Comparison of ENCODE assay signal across 8 cellular contexts in genomic region chr16:58501242-58502131, GRCh38. TPM values are rescaled to one million over a fixed set of nuclear protein-coding genes. Genes with fewer than 3 reads are reported as not detected.
DNase-seq lines count a peak whose midpoint lies in the region; ATAC-seq and TF ChIP-seq lines count a peak whose summit lies in the region.

No MANE protein-coding gene starts in this region.

- H3K36me3 ChIP-seq in GM23338 (ENCODE audit: insufficient read depth), result no peaks in the 10 kb centered on the region

- H3K27ac ChIP-seq in GM23338 (ENCODE audit: low read depth), result no peak overlapping the region

- peak overlapping the region; percentile 96 for H3K4me2 ChIP-seq in GM23338

- ATAC-seq in GM23338, result peak; percentile 78
- peak; percentile 65 for ATAC-seq in left colon
- ATAC-seq in GM21717 (IDR thresholded peaks at IDR 0.05; ENCODE audit: unreplicated experiment), result no peak
- no peak for ATAC-seq in HG03520 (IDR thresholded peaks at IDR 0.05; ENCODE audit: unreplicated experiment)

- H3K27me3 Mint-ChIP-seq in GM23338 (ENCODE audit: insufficient read depth, low read depth, poor library complexity), result peaks cover 29% of the 10 kb centered on the region

- no peaks in the 10 kb centered on the region for H3F3A ChIP-seq in GM23338 (replicated peaks; ENCODE audit: low read depth)

- H3K4me3 Mint-ChIP-seq in GM23338, result peak overlapping the region; percentile 86

- peaks cover 4% of the 10 kb centered on the region; the same call in 1 of the 2 replicates for H4K20me1 ChIP-seq in GM23338 (replicated peaks; ENCODE audit: insufficient read depth)

- H3K79me2 ChIP-seq in GM23338 (replicated peaks; ENCODE audit: insufficient read depth), result no peaks in the 10 kb centered on the region

- H3K9me2 ChIP-seq in GM23338 (ENCODE audit: insufficient read depth), result no peaks in the 10 kb centered on the region

- DNase-seq in GM23338 (ENCODE audit: low spot score), result peak; percentile 92
- peak; percentile 37 for DNase-seq in T follicular helper cell (ENCODE audit: low read depth)
- DNase-seq in central memory CD4-positive, alpha-beta T cell, result peak; percentile 53
- DNase-seq in left colon, result peak in 1 of 2 donors; percentile 49
- DNase-seq in stimulated activated CD4-positive, alpha-beta T cell treated with anti-CD3 and anti-CD28 coated beads, Interleukin-4, amount 100 ng/mL, for 4 hours, result peak; percentile 54 to 57
- no peak for DNase-seq in NK-92 (lab: John Stamatoyannopoulos, UW; ENCODE audit: unreplicated experiment)

- intact Hi-C loops in left colon (cut with DNase I, micrococcal nuclease), result no loop called here

- TF ChIP-seq CTCF in GM23338 (conservative IDR thresholded peaks at IDR 0.05; ENCODE audit: low read depth in 2 of 2), result 0 out of 4 replicates have a peak, but pooled peaks of 1 of the 2 experiments have one; percentile 7

- H3K4me3 ChIP-seq in GM23338, result peak overlapping the region; percentile 88

- no peaks in the 10 kb centered on the region for H3K36me3 Mint-ChIP-seq in GM23338 (ENCODE audit: low read depth)

- H3K27ac Mint-ChIP-seq in GM23338, result peak overlapping the region; percentile 91

- H2AFZ ChIP-seq in GM23338, result peak overlapping the region; percentile 87; the same call in 1 of the 2 replicates

- no peaks in the 10 kb centered on the region for H3K27me3 ChIP-seq in GM23338 (ENCODE audit: insufficient read depth)

- no peaks in the 10 kb centered on the region; the same call in 1 of the 3 replicates for H3K9me3 Mint-ChIP-seq in GM23338

- H3K4me1 Mint-ChIP-seq in GM23338, result peaks cover 16% of the 10 kb centered on the region

- peaks cover 4% of the 10 kb centered on the region; the same call in 1 of the 2 replicates for H3K4me1 ChIP-seq in GM23338 (ENCODE audit: insufficient read depth)

TF ChIP-seq in GM23338, 12 proteins besides CTCF, POLR2A, EP300 and RAD21:
- no peak for TF ChIP-seq STAT1 (IDR thresholded peaks at IDR 0.05; ENCODE audit: unreplicated experiment)
- no peak for TF ChIP-seq ZNF114 (CRISPR knock-in tag; IDR thresholded peaks at IDR 0.05)
- peak; percentile 92 for TF ChIP-seq CREB1 (CRISPR knock-in tag; IDR thresholded peaks at IDR 0.05; ENCODE audit: low read depth)
- TF ChIP-seq POLR2AphosphoS5 (IDR thresholded peaks at IDR 0.05; ENCODE audit: low read depth), result peak; percentile 90
TF ChIP-seq in GM23338: peak in this region for 2.

RNA-seq across cellular contexts. Expression of gene NDRG4, which starts 1.5 kb away (rescaled TPM):
- total RNA-seq in GM23338 (2014; rRNA removed; shearing (Covaris generic)), result 29.8 and 32.1 TPM in 2 replicates
- 16.3 TPM in 2 replicates for polyA plus RNA-seq in GM23338 (2016; fragmentation: Nextera tagmentation; extraction: Ambion mirVana)
- total RNA-seq in left colon, result 1 to 10 TPM; 4.2 to 7.3 TPM

RNA-seq across cellular contexts. Expression of gene SETD6, which starts 13.8 kb away (rescaled TPM):
- 54.0 and 61.3 TPM in 2 replicates for total RNA-seq in GM23338 (2014; rRNA removed; shearing (Covaris generic))
- 33.7 and 39.7 TPM in 2 replicates for polyA plus RNA-seq in GM23338 (2016; fragmentation: Nextera tagmentation; extraction: Ambion mirVana)
- total RNA-seq in left colon, result 10 to 100 TPM; 11.4 to 13.8 TPM

Comparison
In these comparisons a context has a peak if more than half of its experiments do, and no peak if none do; other contexts are left out.
1. ATAC-seq: peak in GM23338 (single experiment) and left colon (single experiment); none in GM21717 (single experiment) and HG03520 (single experiment).